1 cellular context compared by ENCODE assay signal in the genomic region with DNA sequence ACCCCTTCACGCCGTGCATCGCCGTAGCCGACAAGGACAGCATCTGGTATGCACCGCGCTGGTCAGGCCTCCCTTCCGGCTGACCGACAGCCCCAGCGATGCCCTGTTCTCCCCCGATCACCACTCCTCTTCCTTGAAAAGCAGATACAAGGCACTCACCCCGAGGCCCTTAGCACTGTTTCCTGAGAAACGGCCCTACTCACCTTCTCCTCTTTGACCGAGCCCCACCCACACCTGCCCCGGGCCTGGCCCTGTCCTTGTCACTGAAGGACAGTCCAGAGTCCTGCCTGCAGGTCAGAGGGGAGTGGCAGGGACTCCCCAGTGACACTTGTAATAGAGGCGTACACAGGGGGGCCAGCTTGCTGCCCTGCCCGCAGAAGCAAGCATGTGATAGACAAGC.
TF ChIP-seq lines count a peak whose summit lies in the region.

No MANE protein-coding gene starts in this region.

TF ChIP-seq in HepG2, 621 proteins besides CTCF, POLR2A, EP300 and RAD21:
- TF ChIP-seq TBP (CRISPR knock-in tag; IDR thresholded peaks at IDR 0.05) (no peak), MEIS1 (CRISPR knock-in tag; IDR thresholded peaks at IDR 0.05; ENCODE audit: borderline replicate concordance) (no peak), PHF21A (CRISPR knock-in tag; IDR thresholded peaks at IDR 0.05) (no peak), ZNF782 (CRISPR knock-in tag; IDR thresholded peaks at IDR 0.05; ENCODE audit: borderline replicate concordance) (no peak), RFXAP (CRISPR knock-in tag; IDR thresholded peaks at IDR 0.05; ENCODE audit: borderline replicate concordance) (no peak)
